Comparison of ENCODE assay signal across 8 cellular contexts in the genomic region with DNA sequence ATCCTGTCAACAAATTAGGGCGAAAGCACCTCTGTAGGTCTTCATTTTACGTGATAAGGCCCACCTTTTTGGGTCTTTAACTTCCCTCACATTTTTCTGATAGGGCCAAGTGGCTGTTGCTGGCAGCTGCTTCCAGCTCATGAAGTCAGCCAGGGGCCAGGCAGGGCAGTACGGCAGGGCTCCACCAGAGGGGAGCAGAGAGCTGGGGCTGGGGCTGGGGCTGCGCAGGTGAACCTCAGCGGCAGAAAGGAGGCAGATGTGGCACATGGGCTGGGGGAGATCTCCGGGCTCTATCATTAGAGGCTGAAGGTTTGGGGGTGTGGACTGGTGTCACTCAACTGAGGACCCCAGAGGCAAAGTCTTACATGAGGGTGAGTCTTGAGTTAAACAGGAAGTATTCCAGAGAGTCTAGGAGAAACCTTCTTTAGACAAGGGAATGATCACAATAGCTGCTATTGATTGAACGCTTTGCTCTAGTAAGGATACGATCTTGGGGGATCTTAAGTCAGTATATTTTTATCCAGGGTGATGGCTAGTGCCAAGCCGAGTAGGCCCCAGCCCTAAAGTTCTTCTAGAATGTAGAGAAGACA.
DNase-seq lines count a peak whose midpoint lies in the region; ATAC-seq and TF ChIP-seq lines count a peak whose summit lies in the region.

No MANE protein-coding gene starts in this region.

- H3K4me1 ChIP-seq in Peyer's patch (no peaks in the 10 kb centered on the region), prostate gland (replicated peaks) (no peaks in the 10 kb centered on the region)

- ATAC-seq in GM19035 (IDR thresholded peaks at IDR 0.05; ENCODE audit: unreplicated experiment): peak; percentile 94
- ATAC-seq in HG03342 (IDR thresholded peaks at IDR 0.05; ENCODE audit: unreplicated experiment): peak; percentile 92

- H3K9me3 ChIP-seq in Peyer's patch (no peaks in the 10 kb centered on the region), prostate gland (no peaks in the 10 kb centered on the region)

- no peak overlapping the region for H3K4me3 ChIP-seq in AG09309 (ENCODE audit: control insufficient read depth, low read depth, low read length)
- no peak overlapping the region for H3K4me3 ChIP-seq in Peyer's patch
- H3K4me3 ChIP-seq in fibroblast of villous mesenchyme (ENCODE audit: low read depth, low read length): no peak overlapping the region
- no peak overlapping the region for H3K4me3 ChIP-seq in prostate gland

- TF ChIP-seq POLR2A in Peyer's patch (IDR thresholded peaks at IDR 0.05) (no peak), prostate gland (IDR thresholded peaks at IDR 0.05) (no peak)

- no peaks in the 10 kb centered on the region for H3K27me3 ChIP-seq in Peyer's patch
- no peaks in the 10 kb centered on the region for H3K27me3 ChIP-seq in prostate gland (replicated peaks; ENCODE audit: insufficient read depth)

- H3K27ac ChIP-seq in Peyer's patch (no peak overlapping the region), prostate gland (no peak overlapping the region)

- DNase-seq in AG09309 (ENCODE audit: low read depth) (no peak), Peyer's patch (peak; percentile 32 to 84 (median 80)), fibroblast of villous mesenchyme (ENCODE audit: low read depth) (peak; percentile 58), prostate gland (ENCODE audit: low spot score) (peak; percentile 54), DMS153 (lab: John Stamatoyannopoulos, UW) (no peak)
- DNase-seq in activated T-cell treated with anti-CD3 and anti-CD28 coated beads, Interleukin-2, amount 50 U/mL, for 48 hours: peak; percentile 85 to 88

- no peaks in the 10 kb centered on the region for H3K36me3 ChIP-seq in Peyer's patch
- H3K36me3 ChIP-seq in prostate gland: no peaks in the 10 kb centered on the region

- TF ChIP-seq CTCF in AG09309 (IDR thresholded peaks at IDR 0.05; ENCODE audit: control insufficient read depth, insufficient read depth, low read depth, low read length, missing control alignments): peak; percentile 97
- TF ChIP-seq CTCF in Peyer's patch (IDR thresholded peaks at IDR 0.05): peak; percentile 25 to 85 (median 79)
- TF ChIP-seq CTCF in fibroblast of villous mesenchyme (IDR thresholded peaks at IDR 0.05; ENCODE audit: insufficient read depth, low read depth, low read length): peak; percentile 96
- peak; percentile 60 to 90 (median 80) for TF ChIP-seq CTCF in prostate gland (IDR thresholded peaks at IDR 0.05)

- intact Hi-C loops in prostate gland (cut with DNase I): loop anchor here (1.0 to 5.0 kb wide), 2 partner anchors 31 to 89 kb away; no protein-coding TSS in a partner anchor

- 70% methylated on average over 9 of the region's 9 CpGs for WGBS in prostate gland

Comparison
In these comparisons a context has a peak if more than half of its experiments do, and no peak if none do; other contexts are left out.
1. DNase-seq: peak in Peyer's patch (3 of 3), activated T-cell treated with anti-CD3 and anti-CD28 coated beads, Interleukin-2, amount 50 U/mL, for 48 hours (2 of 2), fibroblast of villous mesenchyme (single experiment) and prostate gland (single experiment); none in AG09309 (single experiment) and DMS153 (single experiment).
2. Peak in every context shown above with its lines, with median percentiles within 50 percentile points of each other: CTCF ChIP-seq.